21 cellular contexts compared by ENCODE assay signal in the genomic region with DNA sequence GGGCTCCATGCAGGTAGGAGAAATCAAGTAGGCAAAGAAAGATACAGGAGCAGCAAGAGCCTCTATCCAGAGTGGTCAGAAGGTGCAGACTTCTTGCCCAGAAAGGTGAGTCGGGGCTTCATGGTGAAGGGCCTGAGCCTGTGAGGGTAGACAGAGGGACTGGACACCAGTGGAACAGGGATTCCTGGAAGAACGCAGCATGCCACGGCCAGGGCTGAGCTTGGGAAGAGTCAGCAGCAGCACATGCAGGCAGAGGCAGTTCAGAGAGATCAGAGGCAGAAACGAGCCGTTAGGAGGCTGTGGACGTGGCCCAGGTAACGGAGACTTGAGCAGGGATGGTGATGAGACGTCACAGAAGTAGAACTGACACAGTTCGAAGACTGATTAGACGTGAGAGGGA.
A peak's percentile ranks its signal among the peaks of the same experiment; 100 is the strongest.
DNase-seq lines count a peak whose midpoint lies in the region; ATAC-seq and TF ChIP-seq lines count a peak whose summit lies in the region.
"Had no signal": no experiment of that assay in that cellular context is flagged by ENCODE, and none has a peak within 500 bp of the region (broad histone marks: within the 10 kb centered on the region; RNA-seq: fewer than 3 reads in every experiment).

No MANE protein-coding gene starts in this region.

- ATAC-seq in Right ventricle myocardium superior (ENCODE audit: poor library complexity) (no peak), GM18907 (IDR thresholded peaks at IDR 0.05; ENCODE audit: unreplicated experiment) (no peak)
- ATAC-seq: activated CD4-positive, alpha-beta T cell treated with anti-CD3 and anti-CD28 coated beads for 36 hours had no signal

- 85 to 88% methylated on average over 10 of the region's 10 CpGs for WGBS in sigmoid colon, 2 donors

- H3K4me1 ChIP-seq in sigmoid colon: peaks cover 6 to 63% (median 57%) of the 10 kb centered on the region in 4 donors
- H3K4me1 ChIP-seq: body of pancreas, SJSA1 had no signal

- no peak for TF ChIP-seq POLR2A in sigmoid colon (IDR thresholded peaks at IDR 0.05)

- TF ChIP-seq CTCF in sigmoid colon (IDR thresholded peaks at IDR 0.05): no peak

- TF ChIP-seq EP300 in sigmoid colon (IDR thresholded peaks at IDR 0.05): no peak

- no peaks in the 10 kb centered on the region for H3K9me3 ChIP-seq in sigmoid colon
- H3K9me3 ChIP-seq: body of pancreas, SJSA1, thoracic aorta had no signal

- H3K4me3 ChIP-seq in sigmoid colon: no peak overlapping the region
- H3K4me3 ChIP-seq: body of pancreas, SJSA1, thoracic aorta had no signal

- H3K27me3 ChIP-seq in sigmoid colon: no peaks in the 10 kb centered on the region
- H3K27me3 ChIP-seq: body of pancreas, SJSA1 had no signal

- H3K36me3 ChIP-seq in sigmoid colon: no peaks in the 10 kb centered on the region
- H3K36me3 ChIP-seq: SJSA1, thoracic aorta had no signal

- H3K27ac ChIP-seq in sigmoid colon: peak overlapping the region; percentile 74 to 93 (median 90)
- H3K27ac ChIP-seq: KMS-11, SJSA1, thoracic aorta had no signal

- intact Hi-C loops in cardiac septum (cut with DNase I): no loop called here
- intact Hi-C loops in Right ventricle myocardium superior (cut with DNase I): no loop called here
- intact Hi-C loops in sigmoid colon (cut with DNase I): loop anchor here (2.0 to 10.0 kb wide), 2 partner anchors 138 to 984 kb away; partner anchors contain the start of gene WDR25

- DNase-seq in cardiac septum (ENCODE audit: low spot score) (peak; percentile 60), Right ventricle myocardium superior (no peak), mesenteric fat pad (ENCODE audit: low spot score) (peak; percentile 69), sigmoid colon (peak; percentile 66), DMS 273 treated with DMSO at 0.1 percent for 48 hours (lab: John Stamatoyannopoulos, UW) (no peak), T-helper 9 cell (no peak)
- no peak for DNase-seq in stimulated activated CD4-positive, alpha-beta T cell treated with anti-CD3 and anti-CD28 coated beads, Interleukin-4, amount 100 ng/mL, for 24 hours
- DNase-seq: activated CD4-positive, alpha-beta T cell treated with anti-CD3 and anti-CD28 coated beads for 36 hours; activated naive CD4-positive, alpha-beta T cell treated with anti-CD3 and anti-CD28 coated beads, Interleukin-2, amount 50 U/mL, for 16 hours; CD8-positive, alpha-beta memory T cell; dermis blood vessel endothelial cell; DND-41; H9; NCI-H526; OCI-M1; stimulated activated CD4-positive, alpha-beta T cell treated with anti-CD3 and anti-CD28 coated beads, Interleukin-4, amount 100 ng/mL, for 1 hour had no signal

Comparison
In these comparisons a context has a peak if more than half of its experiments do, and no peak if none do; other contexts are left out.
1. DNase-seq: peak in cardiac septum (single experiment), mesenteric fat pad (single experiment) and sigmoid colon (single experiment); none in Right ventricle myocardium superior (single experiment), DMS 273 treated with DMSO at 0.1 percent for 48 hours (single experiment), T-helper 9 cell (single experiment) and stimulated activated CD4-positive, alpha-beta T cell treated with anti-CD3 and anti-CD28 coated beads, Interleukin-4, amount 100 ng/mL, for 24 hours (single experiment).